Comparison of ENCODE assay signal across 11 cellular contexts in genomic region chr1:54326577-54327385, GRCh38.
A peak's percentile ranks its signal among the peaks of the same experiment; 100 is the strongest.
DNase-seq lines count a peak whose midpoint lies in the region; ATAC-seq and TF ChIP-seq lines count a peak whose summit lies in the region.
"Had no signal": no experiment of that assay in that cellular context is flagged by ENCODE, and none has a peak within 500 bp of the region (broad histone marks: within the 10 kb centered on the region; RNA-seq: fewer than 3 reads in every experiment).

No MANE protein-coding gene starts in this region.

- intact Hi-C loops in CD8-positive, alpha-beta T cell (cut with DNase I, micrococcal nuclease), result no loop called here

- no peak overlapping the region for H3K27ac ChIP-seq in CD8-positive, alpha-beta T cell (ENCODE audit: low read depth, low read length)
- peak overlapping the region; percentile 60 for H3K27ac ChIP-seq in fibroblast of lung (ENCODE audit: insufficient read depth, low read length)

- CTCF ChIA-PET in CD8-positive, alpha-beta T cell (lab: Charles Lee), result interaction anchor here (2.0 kb wide), 1 partner anchor 10 kb away, joined by 4 read pairs; no protein-coding TSS in a partner anchor

- H3K4me1 Mint-ChIP-seq in CD8-positive, alpha-beta T cell (ENCODE audit: low read depth), result peaks cover 86% of the 10 kb centered on the region
- peaks cover 71% of the 10 kb centered on the region for H3K4me1 Mint-ChIP-seq in progenitor cell of endocrine pancreas (ENCODE audit: low read depth)

- no peaks in the 10 kb centered on the region for H4K20me1 ChIP-seq in fibroblast of lung (ENCODE audit: control insufficient read depth, extremely low read depth, insufficient read depth, low read length)

- peak overlapping the region; percentile 66 for H3K27ac Mint-ChIP-seq in CD8-positive, alpha-beta T cell
- peak overlapping the region; percentile 60 for H3K27ac Mint-ChIP-seq in progenitor cell of endocrine pancreas

- TF ChIP-seq CTCF in CD8-positive, alpha-beta T cell (IDR thresholded peaks at IDR 0.05), result no peak
- TF ChIP-seq CTCF in fibroblast of lung (conservative IDR thresholded peaks at IDR 0.05 in 1 of 2, IDR thresholded peaks at IDR 0.05 in 1 of 2; ENCODE audit: low read depth in 1 of 2, low read length in 2 of 2) (no peak), progenitor cell of endocrine pancreas (IDR thresholded peaks at IDR 0.05; ENCODE audit: unreplicated experiment) (no peak), BE2C (IDR thresholded peaks at IDR 0.05; ENCODE audit: low read depth, low read length) (no peak)

- no peaks in the 10 kb centered on the region for H3K27me3 ChIP-seq in CD8-positive, alpha-beta T cell (ENCODE audit: insufficient read depth, low read length)
- H3K27me3 ChIP-seq in fibroblast of lung (ENCODE audit: control insufficient read depth, insufficient read depth, low read length) (no peaks in the 10 kb centered on the region), BE2C (no peaks in the 10 kb centered on the region)

- ATAC-seq in CD8-positive, alpha-beta T cell, result no peak
- no peak for ATAC-seq in GM21423 (IDR thresholded peaks at IDR 0.05; ENCODE audit: unreplicated experiment)
- ATAC-seq: mucosa of descending colon had no signal

- no peak overlapping the region for H2AFZ ChIP-seq in fibroblast of lung (ENCODE audit: low read length)

- H3K4me1 ChIP-seq in CD8-positive, alpha-beta T cell (ENCODE audit: insufficient read depth, low read length), result peaks cover 42% of the 10 kb centered on the region
- peaks cover 32% of the 10 kb centered on the region for H3K4me1 ChIP-seq in fibroblast of lung (ENCODE audit: control insufficient read depth, extremely low read depth, insufficient read depth, low read length)
- H3K4me1 ChIP-seq in BE2C, result peaks cover 63% of the 10 kb centered on the region

- peak overlapping the region; percentile 73 for H3K4me2 ChIP-seq in fibroblast of lung (ENCODE audit: extremely low read depth, insufficient read depth, low read length)

- H3K36me3 ChIP-seq in CD8-positive, alpha-beta T cell (ENCODE audit: insufficient read depth, low read length), result no peaks in the 10 kb centered on the region
- peaks cover 2% of the 10 kb centered on the region for H3K36me3 ChIP-seq in fibroblast of lung (ENCODE audit: control insufficient read depth, insufficient read depth, low read length)
- peaks cover 4% of the 10 kb centered on the region for H3K36me3 ChIP-seq in BE2C

- H3K36me3 Mint-ChIP-seq in CD8-positive, alpha-beta T cell, result peaks cover 9% of the 10 kb centered on the region
- H3K36me3 Mint-ChIP-seq in progenitor cell of endocrine pancreas (ENCODE audit: insufficient read depth), result no peaks in the 10 kb centered on the region

- no peaks in the 10 kb centered on the region for H3K9me3 Mint-ChIP-seq in CD8-positive, alpha-beta T cell
- no peaks in the 10 kb centered on the region for H3K9me3 Mint-ChIP-seq in progenitor cell of endocrine pancreas (ENCODE audit: low read depth)

- POLR2A ChIA-PET in CD8-positive, alpha-beta T cell (lab: Charles Lee), result no interaction called here

- H3K9ac ChIP-seq in fibroblast of lung (ENCODE audit: insufficient read depth, low read length), result no peak overlapping the region

- no peak for DNase-seq in CD8-positive, alpha-beta T cell
- DNase-seq in NCI-H82 treated with DMSO at 0.1 percent for 48 hours (lab: John Stamatoyannopoulos, UW; ENCODE audit: unreplicated experiment) (peak; percentile 96), fibroblast of lung (ENCODE audit: low read depth in 2 of 2) (peak in 1 of 2 donors; percentile 26), progenitor cell of endocrine pancreas (ENCODE audit: low spot score, unreplicated experiment) (no peak), BE2C (no peak), DMS79 treated with DMSO at 0.1 percent for 48 hours (lab: John Stamatoyannopoulos, UW) (no peak), activated T-cell treated with anti-CD3 and anti-CD28 coated beads for 4 hours (no peak)
- DNase-seq: activated CD4-positive, alpha-beta T cell treated with anti-CD3 and anti-CD28 coated beads for 1 hour; mucosa of descending colon; OCI-M1 had no signal

- H3K27me3 Mint-ChIP-seq in CD8-positive, alpha-beta T cell (ENCODE audit: low read depth), result no peaks in the 10 kb centered on the region
- H3K27me3 Mint-ChIP-seq in progenitor cell of endocrine pancreas, result no peaks in the 10 kb centered on the region

- peaks cover 29% of the 10 kb centered on the region for H3K79me2 ChIP-seq in fibroblast of lung (ENCODE audit: control insufficient read depth, insufficient read depth, low read length)

- no peak overlapping the region for H3K4me3 ChIP-seq in CD8-positive, alpha-beta T cell (ENCODE audit: low read depth, low read length)
- H3K4me3 ChIP-seq in fibroblast of lung (replicated peaks in 1 of 4; ENCODE audit: control extremely low read depth in 1 of 4, insufficient read depth in 1 of 4, low read depth in 3 of 4, low read length in 4 of 4), result no peak overlapping the region
- H3K4me3 ChIP-seq in BE2C (ENCODE audit: low read depth, low read length), result no peak overlapping the region; the same call in 1 of the 2 replicates
- H3K4me3 ChIP-seq: mucosa of descending colon had no signal

- no peaks in the 10 kb centered on the region for H3K9me3 ChIP-seq in CD8-positive, alpha-beta T cell (ENCODE audit: low read length)
- no peaks in the 10 kb centered on the region for H3K9me3 ChIP-seq in fibroblast of lung (ENCODE audit: control insufficient read depth, insufficient read depth, low read depth, low read length)
- no peaks in the 10 kb centered on the region for H3K9me3 ChIP-seq in BE2C
- H3K9me3 ChIP-seq: mucosa of descending colon had no signal

- no peak overlapping the region for H3K4me3 Mint-ChIP-seq in CD8-positive, alpha-beta T cell
- no peak overlapping the region for H3K4me3 Mint-ChIP-seq in progenitor cell of endocrine pancreas (ENCODE audit: low read depth)
